In genomic region chr11:43734256-43734655, GRCh38 we compare ENCODE assay signal across 1 cellular context.
TF ChIP-seq lines count a peak whose summit lies in the region.

No MANE protein-coding gene starts in this region.

TF ChIP-seq in H1, 55 proteins besides CTCF, POLR2A, EP300 and RAD21:
- TF ChIP-seq RFX5 (IDR thresholded peaks at IDR 0.05; ENCODE audit: borderline replicate concordance, low read depth, low read length) (no peak), TEAD4 (IDR thresholded peaks at IDR 0.05; ENCODE audit: low read depth, low read length) (no peak)
TF ChIP-seq in H1: peak in this region for 0.
